22 cellular contexts compared by ENCODE assay signal in the genomic region with DNA sequence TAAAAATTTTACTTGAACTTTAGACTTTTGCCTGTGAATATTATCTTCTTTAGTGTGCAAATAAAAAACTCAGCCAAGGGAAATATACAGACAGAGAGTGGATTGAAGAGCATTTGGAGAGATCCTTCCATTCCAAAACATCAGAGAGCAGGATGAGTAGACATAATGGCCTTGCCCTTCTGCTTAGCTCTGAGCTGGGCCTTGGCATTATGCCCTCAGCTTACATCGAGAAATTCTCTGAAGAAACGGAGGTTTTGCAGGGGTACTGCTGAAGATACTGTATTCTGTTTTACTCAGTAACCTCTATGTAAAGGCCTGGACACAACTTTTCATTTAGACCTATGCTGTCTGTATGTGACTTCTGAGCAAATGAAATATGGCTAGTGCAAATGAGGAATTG.
"Had no signal": no experiment of that assay in that cellular context is flagged by ENCODE, and none has a peak within 500 bp of the region (broad histone marks: within the 10 kb centered on the region; RNA-seq: fewer than 3 reads in every experiment).

No MANE protein-coding gene starts in this region.

- DNase-seq: dorsolateral prefrontal cortex; effector CD8-positive, alpha-beta T cell; foreskin keratinocyte; head of caudate nucleus; kidney; left colon; left ventricle myocardium superior; mesendoderm; naive thymus-derived CD4-positive, alpha-beta T cell; nephron progenitor cell; psoas muscle; retina; right lobe of liver; stimulated activated CD4-positive, alpha-beta T cell treated with anti-CD3 and anti-CD28 coated beads, Interleukin-1b, Interleukin-23, amount 100 ng/mL, for 48 hours; stimulated activated CD4-positive, alpha-beta T cell treated with anti-CD3 and anti-CD28 coated beads, Interleukin-4, amount 100 ng/mL, for 24 hours; tibial artery; upper lobe of left lung; uterus had no signal

- ATAC-seq: foreskin keratinocyte; left colon; left ventricle myocardium superior; naive thymus-derived CD4-positive, alpha-beta T cell; psoas muscle; right lobe of liver; stimulated activated memory B cell treated with anti-CD40 and anti-IgM and Interleukin-4, amounts not matched to agents 10 μg/mL and 1 μg/mL and 100 μg/mL, for 72 hours had no signal

- H3K9me3 ChIP-seq: psoas muscle, right lobe of liver, tibial artery, upper lobe of left lung, uterus had no signal

- H3K4me3 ChIP-seq: coronary artery, dorsolateral prefrontal cortex, hepatocyte, lung, psoas muscle, right lobe of liver, tibial artery, upper lobe of left lung, uterus had no signal

- H3K27me3 ChIP-seq: foreskin keratinocyte, hepatocyte, right lobe of liver, tibial artery, upper lobe of left lung, uterus had no signal

- H2AFZ ChIP-seq: hepatocyte had no signal

- H3K4me2 ChIP-seq: hepatocyte had no signal

- H3K36me3 ChIP-seq: right lobe of liver, tibial artery, upper lobe of left lung, uterus had no signal

- H3K4me1 ChIP-seq: foreskin keratinocyte, psoas muscle, right lobe of liver, tibial artery, upper lobe of left lung, uterus had no signal

- H3K27ac ChIP-seq: coronary artery, dorsolateral prefrontal cortex, foreskin keratinocyte, hepatocyte, psoas muscle, right lobe of liver, tibial artery, upper lobe of left lung, uterus had no signal
